In genomic region chr6:7247179-7247456, GRCh38 we compare ENCODE assay signal across 30 cellular contexts.
"Had no signal": no experiment of that assay in that cellular context is flagged by ENCODE, and none has a peak within 500 bp of the region (broad histone marks: within the 10 kb centered on the region; RNA-seq: fewer than 3 reads in every experiment).

No MANE protein-coding gene starts in this region.

- DNase-seq: activated CD4-positive, alpha-beta memory T cell treated with anti-CD3 and anti-CD28 coated beads for 36 hours; activated CD4-positive, alpha-beta T cell treated with anti-CD3 and anti-CD28 coated beads for 36 hours; activated CD4-positive, alpha-beta T cell treated with anti-CD3 and anti-CD28 coated beads, Interleukin-2, amount 10 ng/mL, durations not matched to agents 24 days and 14 days; activated CD4-positive, CD25-positive, alpha-beta regulatory T cell; activated CD4-positive, CD25-positive, alpha-beta regulatory T cell treated with anti-CD3 and anti-CD28 coated beads, Interleukin-2, amount 50 U/mL, for 72 hours; activated CD8-positive, alpha-beta memory T cell treated with anti-CD3 and anti-CD28 coated beads, Interleukin-2, amount 10 ng/mL, durations not matched to agents 7 days and 5 days; activated CD8-positive, alpha-beta memory T cell treated with anti-CD3 and anti-CD28 coated beads, Interleukin-2, amount 50 U/mL, for 4 hours; activated CD8-positive, alpha-beta T cell treated with anti-CD3 and anti-CD28 coated beads, Interleukin-2, amount 10 ng/mL, durations not matched to agents 7 days and 5 days; activated gamma-delta T cell; activated naive CD4-positive, alpha-beta T cell treated with anti-CD3 and anti-CD28 coated beads, Interleukin-2, amount 50 U/mL, for 16 hours; activated naive CD4-positive, alpha-beta T cell treated with Interleukin-2 at 50 U/mL for 16 hours; activated T-cell treated with anti-CD3 and anti-CD28 coated beads, Interleukin-2, amount 50 U/mL, for 1 hour; activated T-cell treated with anti-CD3 and anti-CD28 coated beads, Interleukin-2, amount 50 U/mL, for 48 hours; amniotic stem cell; anterior cingulate cortex; brain microvascular endothelial cell; effector memory CD4-positive, alpha-beta T cell; erythroblast; foreskin keratinocyte; gastrocnemius medialis; glutamatergic neuron; heart left ventricle; T-helper 2 cell had no signal

- ATAC-seq: activated CD4-positive, alpha-beta T cell treated with anti-CD3 and anti-CD28 coated beads for 36 hours; activated CD8-positive, alpha-beta memory T cell treated with anti-CD3 and anti-CD28 coated beads, Interleukin-2, amount 10 ng/mL, durations not matched to agents 7 days and 5 days; activated CD8-positive, alpha-beta T cell treated with anti-CD3 and anti-CD28 coated beads, Interleukin-2, amount 10 ng/mL, durations not matched to agents 7 days and 5 days; foreskin keratinocyte; gastrocnemius medialis; heart left ventricle had no signal

- H3K36me3 Mint-ChIP-seq: activated naive CD8-positive, alpha-beta T cell had no signal

- H3K4me1 ChIP-seq: foreskin keratinocyte had no signal

- H3K4me3 Mint-ChIP-seq: activated CD4-positive, alpha-beta memory T cell treated with anti-CD3 and anti-CD28 coated beads for 36 hours; activated CD4-positive, alpha-beta T cell treated with anti-CD3 and anti-CD28 coated beads for 36 hours; activated CD4-positive, alpha-beta T cell treated with anti-CD3 and anti-CD28 coated beads, Interleukin-2, amount 10 ng/mL, durations not matched to agents 24 days and 14 days; activated CD8-positive, alpha-beta memory T cell treated with anti-CD3 and anti-CD28 coated beads, Interleukin-2, amount 10 ng/mL, durations not matched to agents 7 days and 5 days; activated CD8-positive, alpha-beta T cell treated with anti-CD3 and anti-CD28 coated beads, Interleukin-2, amount 10 ng/mL, durations not matched to agents 7 days and 5 days; activated naive CD8-positive, alpha-beta T cell; activated T-helper 1 cell treated with anti-CD3 and anti-CD28 coated beads, Interleukin-12 subunit alpha, Interleukin-12 subunit beta, Interleukin-2, Interleukin-4 antibody, amounts not matched to agents 30 ng/mL and 10 ng/mL and 1 ng/mL, durations not matched to agents 14 hours and 24 hours and 36 hours; central memory CD8-positive, alpha-beta T cell; dendritic cell treated with granulocyte-macrophage colony-stimulating factor and Interleukin-4, amounts not matched to agents 40 ng/mL and 50 ng/mL, for 4 days had no signal

- H3K27ac Mint-ChIP-seq: activated CD4-positive, alpha-beta memory T cell treated with anti-CD3 and anti-CD28 coated beads for 36 hours; activated CD4-positive, alpha-beta T cell treated with anti-CD3 and anti-CD28 coated beads for 36 hours; activated CD4-positive, alpha-beta T cell treated with anti-CD3 and anti-CD28 coated beads, Interleukin-2, amount 10 ng/mL, durations not matched to agents 24 days and 14 days; activated CD8-positive, alpha-beta memory T cell treated with anti-CD3 and anti-CD28 coated beads, Interleukin-2, amount 10 ng/mL, durations not matched to agents 7 days and 5 days; activated CD8-positive, alpha-beta T cell treated with anti-CD3 and anti-CD28 coated beads, Interleukin-2, amount 10 ng/mL, durations not matched to agents 7 days and 5 days; activated naive CD8-positive, alpha-beta T cell; activated T-helper 1 cell treated with anti-CD3 and anti-CD28 coated beads, Interleukin-12 subunit alpha, Interleukin-12 subunit beta, Interleukin-2, Interleukin-4 antibody, amounts not matched to agents 30 ng/mL and 10 ng/mL and 1 ng/mL, durations not matched to agents 14 hours and 24 hours and 36 hours had no signal

- H3K4me3 ChIP-seq: coronary artery, dorsolateral prefrontal cortex, esophagus muscularis mucosa, gastrocnemius medialis, heart left ventricle had no signal

- H3K27me3 ChIP-seq: brain microvascular endothelial cell, dorsolateral prefrontal cortex, esophagus muscularis mucosa, foreskin keratinocyte, gastrocnemius medialis, heart left ventricle had no signal

- H3K9me3 Mint-ChIP-seq: activated CD4-positive, alpha-beta memory T cell treated with anti-CD3 and anti-CD28 coated beads for 36 hours; activated CD4-positive, alpha-beta T cell treated with anti-CD3 and anti-CD28 coated beads, Interleukin-2, amount 10 ng/mL, durations not matched to agents 24 days and 14 days; activated T-helper 1 cell treated with anti-CD3 and anti-CD28 coated beads, Interleukin-12 subunit alpha, Interleukin-12 subunit beta, Interleukin-2, Interleukin-4 antibody, amounts not matched to agents 30 ng/mL and 10 ng/mL and 1 ng/mL, durations not matched to agents 14 hours and 24 hours and 36 hours; central memory CD8-positive, alpha-beta T cell; dendritic cell treated with granulocyte-macrophage colony-stimulating factor and Interleukin-4, amounts not matched to agents 40 ng/mL and 50 ng/mL, for 4 days had no signal

- H3K27ac ChIP-seq: brain microvascular endothelial cell, coronary artery, dorsolateral prefrontal cortex, esophagus muscularis mucosa, foreskin keratinocyte, gastrocnemius medialis, heart left ventricle had no signal

- H3K9me3 ChIP-seq: esophagus muscularis mucosa, gastrocnemius medialis, heart left ventricle had no signal

- H3K27me3 Mint-ChIP-seq: activated CD4-positive, alpha-beta memory T cell treated with anti-CD3 and anti-CD28 coated beads for 36 hours; activated CD4-positive, alpha-beta T cell treated with anti-CD3 and anti-CD28 coated beads for 36 hours; activated CD4-positive, alpha-beta T cell treated with anti-CD3 and anti-CD28 coated beads, Interleukin-2, amount 10 ng/mL, durations not matched to agents 24 days and 14 days; activated CD8-positive, alpha-beta memory T cell treated with anti-CD3 and anti-CD28 coated beads, Interleukin-2, amount 10 ng/mL, durations not matched to agents 7 days and 5 days; activated naive CD8-positive, alpha-beta T cell; central memory CD8-positive, alpha-beta T cell; dendritic cell treated with granulocyte-macrophage colony-stimulating factor and Interleukin-4, amounts not matched to agents 40 ng/mL and 50 ng/mL, for 4 days had no signal
